Comparison of ENCODE assay signal across 17 cellular contexts in the genomic region with DNA sequence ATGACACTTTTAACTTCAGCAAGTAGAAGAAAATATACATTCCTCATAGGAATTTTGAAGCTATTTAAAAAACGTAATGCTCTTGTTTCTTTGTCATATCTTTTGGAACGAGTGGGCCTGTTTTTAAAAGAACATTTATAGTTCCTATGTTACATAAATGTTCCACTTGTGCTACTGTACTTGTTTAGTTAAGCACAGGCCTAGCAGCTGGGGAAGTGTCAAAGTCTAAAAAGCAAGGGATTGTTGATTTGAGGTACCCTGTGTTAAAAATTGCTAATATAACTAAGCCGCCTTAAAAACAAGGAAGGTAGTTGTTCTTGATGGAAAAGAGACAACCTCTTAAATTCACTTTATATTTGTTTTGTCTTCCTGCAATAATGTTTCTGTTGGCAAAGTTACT.
"Had no signal": no experiment of that assay in that cellular context is flagged by ENCODE, and none has a peak within 500 bp of the region (broad histone marks: within the 10 kb centered on the region; RNA-seq: fewer than 3 reads in every experiment).

No MANE protein-coding gene starts in this region.

- H3K27me3 ChIP-seq: ascending aorta, esophagus muscularis mucosa had no signal

- H3K36me3 ChIP-seq: ascending aorta, esophagus muscularis mucosa had no signal

- H3K27ac ChIP-seq: esophagus muscularis mucosa had no signal

- H3K4me3 ChIP-seq: ascending aorta, esophagus muscularis mucosa, lung had no signal

- H3K9me3 ChIP-seq: ascending aorta, esophagus muscularis mucosa had no signal

- DNase-seq: activated CD4-positive, alpha-beta memory T cell treated with anti-CD3 and anti-CD28 coated beads for 36 hours; activated CD4-positive, alpha-beta T cell treated with anti-CD3 and anti-CD28 coated beads for 1 hour; activated CD8-positive, alpha-beta memory T cell treated with anti-CD3 and anti-CD28 coated beads, Interleukin-2, amount 10 ng/mL, durations not matched to agents 7 days and 5 days; activated naive CD4-positive, alpha-beta T cell treated with anti-CD3 and anti-CD28 coated beads for 36 hours; activated naive CD8-positive, alpha-beta T cell treated with anti-CD3 and anti-CD28 coated beads, Interleukin-2, amount 50 U/mL, for 24 hours; activated T-cell treated with anti-CD3 and anti-CD28 coated beads, Interleukin-2, amount 50 U/mL, for 1 hour; hypothalamus; midbrain; retina; stimulated activated CD4-positive, alpha-beta T cell treated with anti-CD3 and anti-CD28 coated beads, Interleukin-4, amount 100 ng/mL, for 24 hours; stimulated activated naive CD4-positive, alpha-beta T cell; substantia nigra; T-helper 1 cell; trophoblast cell had no signal
